In the genomic region with DNA sequence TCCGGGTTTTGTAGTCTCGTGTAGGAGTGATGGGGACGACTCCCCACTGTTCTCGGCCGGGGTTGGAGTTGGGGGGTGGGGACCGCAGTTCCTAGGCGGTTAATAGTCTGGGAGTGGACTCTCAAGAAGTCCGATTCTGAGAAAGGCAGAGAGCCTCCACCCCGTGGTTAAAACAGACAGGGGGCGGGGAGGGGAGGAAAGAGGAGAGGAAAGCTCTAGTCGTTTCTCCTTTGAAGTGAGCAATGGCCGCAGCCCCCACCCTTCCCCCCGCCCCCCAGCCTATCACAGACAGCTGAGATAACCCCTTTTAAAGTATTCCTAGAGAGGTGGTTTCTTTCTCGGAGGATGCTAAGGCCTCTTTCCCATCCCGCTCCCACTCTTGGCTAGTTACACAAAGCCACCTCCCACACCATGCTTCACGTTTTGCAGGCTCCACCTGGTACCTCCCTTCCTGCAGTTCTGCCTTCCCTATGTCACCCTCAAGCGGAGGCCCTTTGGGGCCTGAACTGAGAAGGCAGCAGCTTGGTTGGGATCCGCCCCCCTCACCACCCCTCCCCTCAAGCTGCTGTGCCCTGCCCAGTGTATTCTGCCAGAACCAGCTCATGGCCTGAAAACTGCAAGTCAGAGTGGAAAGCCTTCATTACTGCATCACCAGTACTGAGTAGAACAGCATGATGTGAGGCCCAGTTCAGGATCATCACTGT, we compare ENCODE assay signal across 7 cellular contexts. TPM values are rescaled to one million over a fixed set of nuclear protein-coding genes. Genes with fewer than 3 reads are reported as not detected.
DNase-seq lines count a peak whose midpoint lies in the region; ATAC-seq, FAIRE-seq and TF ChIP-seq lines count a peak whose summit lies in the region.

No MANE protein-coding gene starts in this region.

- H3K27me3 ChIP-seq in foreskin keratinocyte (no peaks in the 10 kb centered on the region), pancreas (no peaks in the 10 kb centered on the region)

- H3K27ac ChIP-seq in foreskin keratinocyte (peak overlapping the region; percentile 14), pancreas (peak overlapping the region in 2 of 4 donors; percentile 5 to 87)

- H3K9me3 ChIP-seq in pancreas: no peaks in the 10 kb centered on the region

- ATAC-seq in foreskin keratinocyte (peak; percentile 0), pancreas (no peak), GM21447 (IDR thresholded peaks at IDR 0.05; ENCODE audit: unreplicated experiment) (no peak)

- peaks cover 3 to 13% (median 6%) of the 10 kb centered on the region in 3 donors for H3K36me3 ChIP-seq in pancreas

- intact Hi-C loops in pancreas (cut with DNase I): no loop called here

- FAIRE-seq in pancreas (lab: Jason Lieb, UNC): no peak

- no peak for TF ChIP-seq CTCF in foreskin keratinocyte (conservative IDR thresholded peaks at IDR 0.05)
- no peak for TF ChIP-seq CTCF in pancreas (IDR thresholded peaks at IDR 0.05)

- DNase-seq in GOT3 (lab: John Stamatoyannopoulos, UW) (peak; percentile 25), foreskin keratinocyte (peak in 1 of 2 donors; percentile 69), pancreas (peak in 2 of 6 donors; percentile 44 to 52), NCI-H187 (lab: John Stamatoyannopoulos, UW) (no peak)
- DNase-seq in activated effector memory CD4-positive, alpha-beta T cell treated with anti-CD3 and anti-CD28 coated beads, Interleukin-2, amount 50 U/mL, for 16 hours: peak; percentile 89

- H3K4me1 ChIP-seq in foreskin keratinocyte (no peaks in the 10 kb centered on the region), pancreas (peaks cover 0 to 10% (median 7%) of the 10 kb centered on the region in 3 donors)

- 2 to 4% methylated on average over 17 to 18 of the region's 18 CpGs for WGBS in pancreas, 2 donors

- H3K4me3 ChIP-seq in pancreas: peak overlapping the region; percentile 19 to 53 (median 36)

TF ChIP-seq in PFSK-1, 5 proteins besides CTCF, POLR2A, EP300 and RAD21:
- TF ChIP-seq, protein P1, sequence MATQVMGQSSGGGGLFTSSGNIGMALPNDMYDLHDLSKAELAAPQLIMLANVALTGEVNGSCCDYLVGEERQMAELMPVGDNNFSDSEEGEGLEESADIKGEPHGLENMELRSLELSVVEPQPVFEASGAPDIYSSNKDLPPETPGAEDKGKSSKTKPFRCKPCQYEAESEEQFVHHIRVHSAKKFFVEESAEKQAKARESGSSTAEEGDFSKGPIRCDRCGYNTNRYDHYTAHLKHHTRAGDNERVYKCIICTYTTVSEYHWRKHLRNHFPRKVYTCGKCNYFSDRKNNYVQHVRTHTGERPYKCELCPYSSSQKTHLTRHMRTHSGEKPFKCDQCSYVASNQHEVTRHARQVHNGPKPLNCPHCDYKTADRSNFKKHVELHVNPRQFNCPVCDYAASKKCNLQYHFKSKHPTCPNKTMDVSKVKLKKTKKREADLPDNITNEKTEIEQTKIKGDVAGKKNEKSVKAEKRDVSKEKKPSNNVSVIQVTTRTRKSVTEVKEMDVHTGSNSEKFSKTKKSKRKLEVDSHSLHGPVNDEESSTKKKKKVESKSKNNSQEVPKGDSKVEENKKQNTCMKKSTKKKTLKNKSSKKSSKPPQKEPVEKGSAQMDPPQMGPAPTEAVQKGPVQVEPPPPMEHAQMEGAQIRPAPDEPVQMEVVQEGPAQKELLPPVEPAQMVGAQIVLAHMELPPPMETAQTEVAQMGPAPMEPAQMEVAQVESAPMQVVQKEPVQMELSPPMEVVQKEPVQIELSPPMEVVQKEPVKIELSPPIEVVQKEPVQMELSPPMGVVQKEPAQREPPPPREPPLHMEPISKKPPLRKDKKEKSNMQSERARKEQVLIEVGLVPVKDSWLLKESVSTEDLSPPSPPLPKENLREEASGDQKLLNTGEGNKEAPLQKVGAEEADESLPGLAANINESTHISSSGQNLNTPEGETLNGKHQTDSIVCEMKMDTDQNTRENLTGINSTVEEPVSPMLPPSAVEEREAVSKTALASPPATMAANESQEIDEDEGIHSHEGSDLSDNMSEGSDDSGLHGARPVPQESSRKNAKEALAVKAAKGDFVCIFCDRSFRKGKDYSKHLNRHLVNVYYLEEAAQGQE (IDR thresholded peaks at IDR 0.05; ENCODE audit: insufficient read depth in 1 of 2, low read depth in 2 of 2, low read length in 2 of 2): no peak
- TF ChIP-seq SIN3A (IDR thresholded peaks at IDR 0.05; ENCODE audit: borderline replicate concordance, insufficient read depth, low read length) (no peak), FOXP2 (optimal IDR thresholded peaks at IDR 0.05; ENCODE audit: borderline replicate concordance, extremely low read depth, extremely low read length, insufficient read depth) (peak; percentile 4)

RNA-seq across cellular contexts. Expression of a gene that starts 0.9 kb away (rescaled TPM):
- polyA plus RNA-seq in PFSK-1 (2012; ENCODE audit: insufficient read length, low read depth): 56.6 TPM
- total RNA-seq in foreskin keratinocyte (80.9 and 83.5 TPM in 2 replicates), pancreas (10 to 100 TPM; 17.8 to 38.4 (median 29.2) TPM)
- polyA plus RNA-seq in foreskin keratinocyte (61.4 and 66.4 TPM in 2 replicates), pancreas (10 to 100 TPM; 18.3 to 25.2 TPM)

RNA-seq across cellular contexts. Expression of a gene that starts 1.7 kb away (rescaled TPM):
- polyA plus RNA-seq in PFSK-1 (2012; ENCODE audit: insufficient read length, low read depth): 13.7 TPM
- total RNA-seq in foreskin keratinocyte (38.0 and 47.5 TPM in 2 replicates), pancreas (1 to 10 TPM in 1 of 6 donors, under 1 TPM in 5; 0.08 to 1.1 (median 0.56) TPM)
- polyA plus RNA-seq in foreskin keratinocyte (39.9 and 57.6 TPM in 2 replicates), pancreas (1 to 10 TPM in 1 of 2 donors, under 1 TPM in 1; 0.80 to 1.2 TPM)

RNA-seq across cellular contexts. Expression of a gene that starts 12.1 kb away (rescaled TPM):
- 17.5 TPM for polyA plus RNA-seq in PFSK-1 (2012; ENCODE audit: insufficient read length, low read depth)
- total RNA-seq in foreskin keratinocyte (2.1 and 2.9 TPM in 2 replicates), pancreas (1 to 10 TPM in 5 of 6 donors, under 1 TPM in 1; 0.89 to 2.7 (median 1.5) TPM)
- polyA plus RNA-seq in foreskin keratinocyte (3.0 and 4.1 TPM in 2 replicates), pancreas (10 to 100 TPM in 1 of 2 donors, 1 to 10 TPM in 1; 6.2 to 12.6 TPM)

RNA-seq across cellular contexts. Expression of a gene that starts 14.5 kb away (rescaled TPM):
- 618 TPM for polyA plus RNA-seq in PFSK-1 (2012; ENCODE audit: insufficient read length, low read depth)
- total RNA-seq in foreskin keratinocyte (893 and 952 TPM in 2 replicates), pancreas (100 to 1,000 TPM in 4 of 6 donors, 10 to 100 TPM in 2; 88.5 to 211 (median 128) TPM)
- polyA plus RNA-seq in foreskin keratinocyte (1,116 and 1,134 TPM in 2 replicates), pancreas (100 to 1,000 TPM in 1 of 2 donors, 10 to 100 TPM in 1; 93.1 to 247 TPM)

RNA-seq across cellular contexts. Expression of a gene that starts 20.3 kb away (rescaled TPM):
- polyA plus RNA-seq in PFSK-1 (2012; ENCODE audit: insufficient read length, low read depth): 13.7 TPM
- total RNA-seq in foreskin keratinocyte (9.9 and 10.3 TPM in 2 replicates), pancreas (1 to 10 TPM; 3.1 to 5.2 (median 4.4) TPM)
- polyA plus RNA-seq in foreskin keratinocyte (14.2 and 16.1 TPM in 2 replicates), pancreas (10 to 100 TPM; 10.6 to 12.5 TPM)

Comparison
In these comparisons a context has a peak if more than half of its experiments do, and no peak if none do; other contexts are left out.
1. DNase-seq: peak in GOT3 (single experiment) and activated effector memory CD4-positive, alpha-beta T cell treated with anti-CD3 and anti-CD28 coated beads, Interleukin-2, amount 50 U/mL, for 16 hours (single experiment); none in NCI-H187 (0 of 2).
2. RNA of a gene that starts 1.7 kb away (total RNA-seq): 38.0 to 47.5 TPM in foreskin keratinocyte; 0.08 to 1.1 TPM in pancreas; every median in the first group is over 10 times any median in the second.